ENCODE assay signal across 1 cellular context in the genomic region with DNA sequence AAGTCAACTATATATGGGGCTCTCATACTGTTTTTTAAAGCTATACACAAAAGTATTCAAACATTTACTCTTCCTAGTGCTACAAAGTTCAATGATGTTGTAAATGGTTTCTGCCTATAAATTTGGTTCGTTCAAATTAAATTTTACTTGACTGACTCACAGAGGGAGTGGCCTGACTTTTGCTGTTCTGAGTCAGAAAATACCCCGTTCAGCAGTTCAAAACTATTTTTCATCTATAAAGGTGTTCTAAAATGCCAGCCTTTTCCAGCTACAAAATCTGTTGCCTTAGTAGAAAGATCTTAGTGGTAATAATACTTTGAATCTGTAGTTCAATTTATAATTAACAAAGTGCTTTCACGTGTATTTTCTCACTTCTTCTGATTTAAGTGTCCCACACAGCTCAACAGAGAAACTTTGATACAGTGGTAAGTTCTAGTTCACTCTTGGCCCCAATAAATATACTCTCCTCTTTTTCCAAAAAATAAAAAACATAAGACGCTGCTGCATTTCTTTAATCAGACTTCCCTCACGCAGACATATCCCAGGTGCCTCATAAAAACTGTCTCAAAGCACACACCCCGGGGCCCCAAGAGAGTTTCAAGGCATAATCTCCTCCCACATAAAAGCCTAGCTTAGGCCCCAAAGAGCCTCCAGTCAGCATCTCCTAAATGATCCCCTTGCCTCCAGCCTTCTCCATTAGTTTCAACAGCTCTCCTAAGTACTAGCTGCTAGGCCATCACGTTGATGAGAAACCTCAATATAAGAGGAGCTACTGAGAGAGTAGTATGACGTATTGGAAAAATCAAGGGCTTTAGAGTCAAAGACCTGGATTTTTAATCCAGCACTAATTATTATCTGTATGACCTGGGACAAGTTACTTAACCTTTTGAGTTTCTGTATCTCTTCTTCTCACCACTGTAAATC.
TF ChIP-seq lines count a peak whose summit lies in the region.

No MANE protein-coding gene starts in this region.

TF ChIP-seq in HEK293, 187 proteins besides CTCF, POLR2A, EP300 and RAD21 (continued from another document and continues in another):
- TF ChIP-seq ZNF202 (tag by site-specific recombination; IDR thresholded peaks at IDR 0.05; ENCODE audit: borderline replicate concordance) (no peak), KLF1 (tag by site-specific recombination; IDR thresholded peaks at IDR 0.05) (peak; percentile 67; the same call in 1 of the 2 replicates), ZNF112 (tag by site-specific recombination; IDR thresholded peaks at IDR 0.05) (no peak), ZNF558 (tag by site-specific recombination; IDR thresholded peaks at IDR 0.05) (0 out of 2 replicates have a peak, but pooled peaks have one; percentile 12), ZBTB21 (tag by site-specific recombination; IDR thresholded peaks at IDR 0.05) (peak; percentile 62; the same call in 1 of the 2 replicates), RBAK (tag by site-specific recombination; IDR thresholded peaks at IDR 0.05) (no peak), ZNF677 (tag by site-specific recombination; IDR thresholded peaks at IDR 0.05) (no peak), ZNF114 (tag by site-specific recombination; IDR thresholded peaks at IDR 0.05) (no peak), ZNF777 (tag by site-specific recombination; IDR thresholded peaks at IDR 0.05; ENCODE audit: borderline replicate concordance) (no peak), GFI1B (tag by site-specific recombination; IDR thresholded peaks at IDR 0.05) (peak; percentile 44; the same call in 1 of the 2 replicates), ZNF837 (tag by site-specific recombination; IDR thresholded peaks at IDR 0.05) (no peak), ZSCAN16 (tag by site-specific recombination; IDR thresholded peaks at IDR 0.05) (no peak), ZNF350 (tag by site-specific recombination; IDR thresholded peaks at IDR 0.05) (no peak), YY1 (tag by site-specific recombination; IDR thresholded peaks at IDR 0.05) (no peak), ZFP41 (tag by site-specific recombination; IDR thresholded peaks at IDR 0.05; ENCODE audit: borderline replicate concordance) (no peak), ZNF707 (tag by site-specific recombination; IDR thresholded peaks at IDR 0.05) (no peak), MZF1 (tag by site-specific recombination; IDR thresholded peaks at IDR 0.05; ENCODE audit: borderline replicate concordance) (peak; percentile 99), ZNF704 (tag by site-specific recombination; IDR thresholded peaks at IDR 0.05) (no peak), ZNF140 (tag by site-specific recombination; IDR thresholded peaks at IDR 0.05) (no peak), ZNF513 (tag by site-specific recombination; IDR thresholded peaks at IDR 0.05) (no peak), ZNF658 (tag by site-specific recombination; IDR thresholded peaks at IDR 0.05) (no peak), ELK4 (IDR thresholded peaks at IDR 0.05; ENCODE audit: borderline replicate concordance, low read depth, low read length) (no peak), ZNF221 (tag by site-specific recombination; IDR thresholded peaks at IDR 0.05; ENCODE audit: borderline replicate concordance) (no peak), SP7 (tag by site-specific recombination; IDR thresholded peaks at IDR 0.05) (peak; percentile 96), ZNF155 (tag by site-specific recombination; IDR thresholded peaks at IDR 0.05) (no peak), GLIS2 (tag by site-specific recombination; IDR thresholded peaks at IDR 0.05) (peak; percentile 39), ZNF433 (tag by site-specific recombination; IDR thresholded peaks at IDR 0.05; ENCODE audit: low read depth) (no peak), ZNF548 (tag by site-specific recombination; IDR thresholded peaks at IDR 0.05) (no peak)
- TF ChIP-seq, protein P1, sequence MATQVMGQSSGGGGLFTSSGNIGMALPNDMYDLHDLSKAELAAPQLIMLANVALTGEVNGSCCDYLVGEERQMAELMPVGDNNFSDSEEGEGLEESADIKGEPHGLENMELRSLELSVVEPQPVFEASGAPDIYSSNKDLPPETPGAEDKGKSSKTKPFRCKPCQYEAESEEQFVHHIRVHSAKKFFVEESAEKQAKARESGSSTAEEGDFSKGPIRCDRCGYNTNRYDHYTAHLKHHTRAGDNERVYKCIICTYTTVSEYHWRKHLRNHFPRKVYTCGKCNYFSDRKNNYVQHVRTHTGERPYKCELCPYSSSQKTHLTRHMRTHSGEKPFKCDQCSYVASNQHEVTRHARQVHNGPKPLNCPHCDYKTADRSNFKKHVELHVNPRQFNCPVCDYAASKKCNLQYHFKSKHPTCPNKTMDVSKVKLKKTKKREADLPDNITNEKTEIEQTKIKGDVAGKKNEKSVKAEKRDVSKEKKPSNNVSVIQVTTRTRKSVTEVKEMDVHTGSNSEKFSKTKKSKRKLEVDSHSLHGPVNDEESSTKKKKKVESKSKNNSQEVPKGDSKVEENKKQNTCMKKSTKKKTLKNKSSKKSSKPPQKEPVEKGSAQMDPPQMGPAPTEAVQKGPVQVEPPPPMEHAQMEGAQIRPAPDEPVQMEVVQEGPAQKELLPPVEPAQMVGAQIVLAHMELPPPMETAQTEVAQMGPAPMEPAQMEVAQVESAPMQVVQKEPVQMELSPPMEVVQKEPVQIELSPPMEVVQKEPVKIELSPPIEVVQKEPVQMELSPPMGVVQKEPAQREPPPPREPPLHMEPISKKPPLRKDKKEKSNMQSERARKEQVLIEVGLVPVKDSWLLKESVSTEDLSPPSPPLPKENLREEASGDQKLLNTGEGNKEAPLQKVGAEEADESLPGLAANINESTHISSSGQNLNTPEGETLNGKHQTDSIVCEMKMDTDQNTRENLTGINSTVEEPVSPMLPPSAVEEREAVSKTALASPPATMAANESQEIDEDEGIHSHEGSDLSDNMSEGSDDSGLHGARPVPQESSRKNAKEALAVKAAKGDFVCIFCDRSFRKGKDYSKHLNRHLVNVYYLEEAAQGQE (tag by site-specific recombination; IDR thresholded peaks at IDR 0.05), result no peak
- TF ChIP-seq, protein P2, sequence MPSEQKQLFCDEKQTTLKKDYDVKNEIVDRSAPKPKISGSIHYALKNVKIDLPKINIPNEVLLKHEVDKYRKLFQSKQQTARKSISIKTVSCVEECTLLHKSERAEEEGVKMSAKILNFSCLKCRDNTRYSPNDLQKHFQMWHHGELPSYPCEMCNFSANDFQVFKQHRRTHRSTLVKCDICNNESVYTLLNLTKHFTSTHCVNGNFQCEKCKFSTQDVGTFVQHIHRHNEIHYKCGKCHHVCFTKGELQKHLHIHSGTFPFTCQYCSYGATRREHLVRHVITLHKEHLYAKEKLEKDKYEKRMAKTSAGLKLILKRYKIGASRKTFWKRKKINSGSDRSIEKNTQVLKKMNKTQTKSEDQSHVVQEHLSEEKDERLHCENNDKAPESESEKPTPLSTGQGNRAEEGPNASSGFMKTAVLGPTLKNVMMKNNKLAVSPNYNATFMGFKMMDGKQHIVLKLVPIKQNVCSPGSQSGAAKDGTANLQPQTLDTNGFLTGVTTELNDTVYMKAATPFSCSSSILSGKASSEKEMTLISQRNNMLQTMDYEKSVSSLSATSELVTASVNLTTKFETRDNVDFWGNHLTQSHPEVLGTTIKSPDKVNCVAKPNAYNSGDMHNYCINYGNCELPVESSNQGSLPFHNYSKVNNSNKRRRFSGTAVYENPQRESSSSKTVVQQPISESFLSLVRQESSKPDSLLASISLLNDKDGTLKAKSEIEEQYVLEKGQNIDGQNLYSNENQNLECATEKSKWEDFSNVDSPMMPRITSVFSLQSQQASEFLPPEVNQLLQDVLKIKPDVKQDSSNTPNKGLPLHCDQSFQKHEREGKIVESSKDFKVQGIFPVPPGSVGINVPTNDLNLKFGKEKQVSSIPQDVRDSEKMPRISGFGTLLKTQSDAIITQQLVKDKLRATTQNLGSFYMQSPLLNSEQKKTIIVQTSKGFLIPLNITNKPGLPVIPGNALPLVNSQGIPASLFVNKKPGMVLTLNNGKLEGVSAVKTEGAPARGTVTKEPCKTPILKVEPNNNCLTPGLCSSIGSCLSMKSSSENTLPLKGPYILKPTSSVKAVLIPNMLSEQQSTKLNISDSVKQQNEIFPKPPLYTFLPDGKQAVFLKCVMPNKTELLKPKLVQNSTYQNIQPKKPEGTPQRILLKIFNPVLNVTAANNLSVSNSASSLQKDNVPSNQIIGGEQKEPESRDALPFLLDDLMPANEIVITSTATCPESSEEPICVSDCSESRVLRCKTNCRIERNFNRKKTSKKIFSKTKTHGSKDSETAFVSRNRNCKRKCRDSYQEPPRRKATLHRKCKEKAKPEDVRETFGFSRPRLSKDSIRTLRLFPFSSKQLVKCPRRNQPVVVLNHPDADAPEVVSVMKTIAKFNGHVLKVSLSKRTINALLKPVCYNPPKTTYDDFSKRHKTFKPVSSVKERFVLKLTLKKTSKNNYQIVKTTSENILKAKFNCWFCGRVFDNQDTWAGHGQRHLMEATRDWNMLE (tag by site-specific recombination; conservative IDR thresholded peaks at IDR 0.05; ENCODE audit: low read depth), result 0 out of 2 replicates have a peak, but pooled peaks have one; percentile 15
- TF ChIP-seq, protein P3, sequence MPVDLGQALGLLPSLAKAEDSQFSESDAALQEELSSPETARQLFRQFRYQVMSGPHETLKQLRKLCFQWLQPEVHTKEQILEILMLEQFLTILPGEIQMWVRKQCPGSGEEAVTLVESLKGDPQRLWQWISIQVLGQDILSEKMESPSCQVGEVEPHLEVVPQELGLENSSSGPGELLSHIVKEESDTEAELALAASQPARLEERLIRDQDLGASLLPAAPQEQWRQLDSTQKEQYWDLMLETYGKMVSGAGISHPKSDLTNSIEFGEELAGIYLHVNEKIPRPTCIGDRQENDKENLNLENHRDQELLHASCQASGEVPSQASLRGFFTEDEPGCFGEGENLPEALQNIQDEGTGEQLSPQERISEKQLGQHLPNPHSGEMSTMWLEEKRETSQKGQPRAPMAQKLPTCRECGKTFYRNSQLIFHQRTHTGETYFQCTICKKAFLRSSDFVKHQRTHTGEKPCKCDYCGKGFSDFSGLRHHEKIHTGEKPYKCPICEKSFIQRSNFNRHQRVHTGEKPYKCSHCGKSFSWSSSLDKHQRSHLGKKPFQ (tag by site-specific recombination; IDR thresholded peaks at IDR 0.05), result peak; percentile 85
- TF ChIP-seq, protein P4, sequence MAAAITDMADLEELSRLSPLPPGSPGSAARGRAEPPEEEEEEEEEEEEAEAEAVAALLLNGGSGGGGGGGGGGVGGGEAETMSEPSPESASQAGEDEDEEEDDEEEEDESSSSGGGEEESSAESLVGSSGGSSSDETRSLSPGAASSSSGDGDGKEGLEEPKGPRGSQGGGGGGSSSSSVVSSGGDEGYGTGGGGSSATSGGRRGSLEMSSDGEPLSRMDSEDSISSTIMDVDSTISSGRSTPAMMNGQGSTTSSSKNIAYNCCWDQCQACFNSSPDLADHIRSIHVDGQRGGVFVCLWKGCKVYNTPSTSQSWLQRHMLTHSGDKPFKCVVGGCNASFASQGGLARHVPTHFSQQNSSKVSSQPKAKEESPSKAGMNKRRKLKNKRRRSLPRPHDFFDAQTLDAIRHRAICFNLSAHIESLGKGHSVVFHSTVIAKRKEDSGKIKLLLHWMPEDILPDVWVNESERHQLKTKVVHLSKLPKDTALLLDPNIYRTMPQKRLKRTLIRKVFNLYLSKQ (tag by site-specific recombination; IDR thresholded peaks at IDR 0.05; ENCODE audit: borderline replicate concordance), result no peak
- TF ChIP-seq, protein P5, sequence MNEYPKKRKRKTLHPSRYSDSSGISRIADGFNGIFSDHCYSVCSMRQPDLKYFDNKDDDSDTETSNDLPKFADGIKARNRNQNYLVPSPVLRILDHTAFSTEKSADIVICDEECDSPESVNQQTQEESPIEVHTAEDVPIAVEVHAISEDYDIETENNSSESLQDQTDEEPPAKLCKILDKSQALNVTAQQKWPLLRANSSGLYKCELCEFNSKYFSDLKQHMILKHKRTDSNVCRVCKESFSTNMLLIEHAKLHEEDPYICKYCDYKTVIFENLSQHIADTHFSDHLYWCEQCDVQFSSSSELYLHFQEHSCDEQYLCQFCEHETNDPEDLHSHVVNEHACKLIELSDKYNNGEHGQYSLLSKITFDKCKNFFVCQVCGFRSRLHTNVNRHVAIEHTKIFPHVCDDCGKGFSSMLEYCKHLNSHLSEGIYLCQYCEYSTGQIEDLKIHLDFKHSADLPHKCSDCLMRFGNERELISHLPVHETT (tag by site-specific recombination; IDR thresholded peaks at IDR 0.05), result 0 out of 2 replicates have a peak, but pooled peaks have one; percentile 39
- TF ChIP-seq, protein P6, sequence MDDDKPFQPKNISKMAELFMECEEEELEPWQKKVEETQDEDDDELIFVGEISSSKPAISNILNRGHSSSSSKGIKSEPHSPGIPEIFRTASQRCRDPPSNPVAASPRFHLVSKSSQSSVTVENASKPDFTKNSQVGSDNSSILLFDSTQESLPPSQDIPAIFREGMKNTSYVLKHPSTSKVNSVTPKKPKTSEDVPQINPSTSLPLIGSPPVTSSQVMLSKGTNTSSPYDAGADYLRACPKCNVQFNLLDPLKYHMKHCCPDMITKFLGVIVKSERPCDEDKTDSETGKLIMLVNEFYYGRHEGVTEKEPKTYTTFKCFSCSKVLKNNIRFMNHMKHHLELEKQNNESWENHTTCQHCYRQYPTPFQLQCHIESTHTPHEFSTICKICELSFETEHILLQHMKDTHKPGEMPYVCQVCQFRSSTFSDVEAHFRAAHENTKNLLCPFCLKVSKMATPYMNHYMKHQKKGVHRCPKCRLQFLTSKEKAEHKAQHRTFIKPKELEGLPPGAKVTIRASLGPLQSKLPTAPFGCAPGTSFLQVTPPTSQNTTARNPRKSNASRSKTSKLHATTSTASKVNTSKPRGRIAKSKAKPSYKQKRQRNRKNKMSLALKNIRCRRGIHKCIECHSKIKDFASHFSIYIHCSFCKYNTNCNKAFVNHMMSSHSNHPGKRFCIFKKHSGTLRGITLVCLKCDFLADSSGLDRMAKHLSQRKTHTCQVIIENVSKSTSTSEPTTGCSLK (tag by site-specific recombination; IDR thresholded peaks at IDR 0.05), result no peak
